ENCODE assay signal across 8 cellular contexts in genomic region chr19:14206737-14207725, GRCh38. TPM values are rescaled to one million over a fixed set of nuclear protein-coding genes. Genes with fewer than 3 reads are reported as not detected.
DNase-seq lines count a peak whose midpoint lies in the region; ATAC-seq, FAIRE-seq and TF ChIP-seq lines count a peak whose summit lies in the region.
"Not testable (repeated sequence)": the region's sequence is repeated elsewhere in the genome, so short reads cannot be mapped to it uniquely, and the experiment has no call there.

No MANE protein-coding gene starts in this region.

- peak; percentile 81 for FAIRE-seq in A204.1 (lab: Jason Lieb, UNC)

- H3K4me3 ChIP-seq in epithelial cell of proximal tubule (ENCODE audit: low read depth, low read length): peak overlapping the region; percentile 64

- not testable (repeated sequence) for TF ChIP-seq CTCF in epithelial cell of proximal tubule (conservative IDR thresholded peaks at IDR 0.05; ENCODE audit: low read depth, low read length)

- peak; percentile 52 for DNase-seq in NCI-H1436 treated with DMSO at 0.1 percent for 48 hours (lab: John Stamatoyannopoulos, UW)
- DNase-seq in SKM-1 (lab: John Stamatoyannopoulos, UW; ENCODE audit: unreplicated experiment): peak; percentile 59
- DNase-seq in activated effector memory CD4-positive, alpha-beta T cell treated with Interleukin-2 at 50 U/mL for 16 hours: peak; percentile 76
- peak; percentile 58 for DNase-seq in epithelial cell of proximal tubule (ENCODE audit: low read depth)
- peak; percentile 96 to 97 for DNase-seq in lung microvascular endothelial cell (ENCODE audit: low read depth in 2 of 2)
- DNase-seq in stimulated activated CD4-positive, alpha-beta T cell treated with anti-CD3 and anti-CD28 coated beads, Interleukin-1b, Interleukin-23, amount 100 ng/mL, for 1 hour (ENCODE audit: low read depth in 2 of 2): peak; percentile 36 to 78

- peak; percentile 55 for ATAC-seq in GM18498 (IDR thresholded peaks at IDR 0.05; ENCODE audit: unreplicated experiment)

RNA-seq across cellular contexts. Expression of gene ADGRL1, which starts 1.1 kb away (rescaled TPM):
- total RNA-seq in epithelial cell of proximal tubule (1.4 and 3.3 TPM in 2 replicates), lung microvascular endothelial cell (3.3 and 5.4 TPM in 2 replicates)

Comparison
In these comparisons a context has a peak if more than half of its experiments do, and no peak if none do; other contexts are left out.
1. Peak in every context shown above with its lines: DNase-seq, ATAC-seq and H3K4me3 ChIP-seq.